Comparison of ENCODE assay signal across 8 cellular contexts in the genomic region with DNA sequence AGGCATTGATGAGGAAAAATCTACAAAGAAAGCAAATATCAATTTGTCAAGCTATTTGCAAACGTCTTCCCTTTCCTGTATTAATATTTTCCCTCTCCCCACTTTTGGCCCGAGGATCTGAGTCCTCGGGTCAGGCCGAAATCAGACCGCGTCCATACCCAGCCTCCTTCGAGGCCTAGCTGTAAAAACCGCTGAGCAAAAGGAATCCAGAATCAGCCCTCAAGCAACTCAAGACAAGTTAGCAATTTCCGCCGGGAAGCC. TPM values are rescaled to one million over a fixed set of nuclear protein-coding genes. Genes with fewer than 3 reads are reported as not detected.
DNase-seq lines count a peak whose midpoint lies in the region; ATAC-seq lines count a peak whose summit lies in the region.

No MANE protein-coding gene starts in this region.

- peaks cover 24% of the 10 kb centered on the region for H3K4me1 Mint-ChIP-seq in memory B cell

- 0 to 1% (median 1%) methylated on average over 10 of the region's 10 CpGs for WGBS in adipose tissue, 3 donors

- peak overlapping the region; percentile 56 for H3K27ac ChIP-seq in adipose tissue (ENCODE audit: low read depth, low read length)

- no peaks in the 10 kb centered on the region for H3K27me3 Mint-ChIP-seq in memory B cell

- H3K27ac Mint-ChIP-seq in memory B cell = peak overlapping the region; percentile 98

- peak overlapping the region; percentile 90 for H3K4me3 Mint-ChIP-seq in memory B cell

- H3K36me3 Mint-ChIP-seq in memory B cell = peaks cover 3% of the 10 kb centered on the region

- DNase-seq in memory B cell (ENCODE audit: low spot score in 2 of 2) (no peak), inferior parietal cortex (ENCODE audit: extremely low spot score) (no peak), NCI-H1105 treated with DMSO at 0.1 percent for 48 hours (lab: John Stamatoyannopoulos, UW) (no peak), islet precursor cell (no peak), GOT3 (lab: John Stamatoyannopoulos, UW) (no peak)

- ATAC-seq in GM18508 (IDR thresholded peaks at IDR 0.05; ENCODE audit: insufficient read depth, unreplicated experiment) (peak; percentile 26), HG02981 (IDR thresholded peaks at IDR 0.05; ENCODE audit: unreplicated experiment) (peak; percentile 21), memory B cell (ENCODE audit: low read depth) (peak; percentile 7)

- no peaks in the 10 kb centered on the region for H3K9me3 Mint-ChIP-seq in memory B cell

RNA-seq across cellular contexts. Expression of gene MAPK1IP1L, which starts 0.4 kb away (rescaled TPM):
- polyA plus RNA-seq in adipose tissue = 10 to 100 TPM; 19.5 to 53.3 (median 36.7) TPM

RNA-seq across cellular contexts. Expression of gene SOCS4, which starts 24.1 kb away (rescaled TPM):
- 10 to 100 TPM in 1 of 3 donors, 1 to 10 TPM in 2; 2.0 to 10.9 (median 5.9) TPM for polyA plus RNA-seq in adipose tissue

RNA-seq across cellular contexts. Expression of gene WDHD1, which starts 24.2 kb away (rescaled TPM):
- polyA plus RNA-seq in adipose tissue = under 1 TPM; 0.49 to 0.90 (median 0.59) TPM
